In genomic region chr11:14380947-14381555, GRCh38 we compare ENCODE assay signal across 8 cellular contexts. TPM values are rescaled to one million over a fixed set of nuclear protein-coding genes. Genes with fewer than 3 reads are reported as not detected.
DNase-seq lines count a peak whose midpoint lies in the region; ATAC-seq and TF ChIP-seq lines count a peak whose summit lies in the region.

No MANE protein-coding gene starts in this region.

- peak overlapping the region; percentile 68 for H2AFZ ChIP-seq in OCI-LY3 (ENCODE audit: low read depth, low read length)

- peak; percentile 40 for DNase-seq in NCI-H2171 treated with DMSO at 0.1 percent for 48 hours (lab: John Stamatoyannopoulos, UW)
- DNase-seq in NCI-H2171 (lab: John Stamatoyannopoulos, UW) = no peak
- DNase-seq in activated naive CD4-positive, alpha-beta T cell treated with anti-CD3 and anti-CD28 coated beads for 36 hours = peak; percentile 51
- DNase-seq in foreskin melanocyte = peak; percentile 27
- peak; percentile 74 for DNase-seq in nephron progenitor cell
- peak; percentile 88 to 89 for DNase-seq in thyroid gland

- H3K27me3 ChIP-seq in OCI-LY3 (ENCODE audit: low read depth, low read length) (peaks cover 30% of the 10 kb centered on the region), thyroid gland (no peaks in the 10 kb centered on the region)

- TF ChIP-seq POLR2A in thyroid gland (IDR thresholded peaks at IDR 0.05) = peak in 1 of 2 donors; percentile 64

- no peaks in the 10 kb centered on the region for H4K20me1 ChIP-seq in OCI-LY3 (ENCODE audit: insufficient read depth, low read length)

- peak overlapping the region; percentile 80 for H3K4me3 ChIP-seq in OCI-LY3 (ENCODE audit: low read length)
- peak overlapping the region in 2 of 3 donors; percentile 3 to 40 for H3K4me3 ChIP-seq in thyroid gland (replicated peaks in 1 of 3)

- H3K9me3 Mint-ChIP-seq in activated naive CD4-positive, alpha-beta T cell treated with anti-CD3 and anti-CD28 coated beads for 36 hours = no peaks in the 10 kb centered on the region
- H3K9me3 Mint-ChIP-seq in nephron progenitor cell = no peaks in the 10 kb centered on the region

- H3K4me1 ChIP-seq in OCI-LY3 (ENCODE audit: low read length) (peaks cover 6% of the 10 kb centered on the region), thyroid gland (no peaks in the 10 kb centered on the region)

- ATAC-seq in HG02943 (IDR thresholded peaks at IDR 0.05; ENCODE audit: low read depth, unreplicated experiment) = peak; percentile 88

- no peak overlapping the region for H3K27ac Mint-ChIP-seq in activated naive CD4-positive, alpha-beta T cell treated with anti-CD3 and anti-CD28 coated beads for 36 hours
- no peak overlapping the region for H3K27ac Mint-ChIP-seq in nephron progenitor cell

- H3K79me2 ChIP-seq in OCI-LY3 (ENCODE audit: low read length) = no peaks in the 10 kb centered on the region

- H3K9me3 ChIP-seq in OCI-LY3 (ENCODE audit: insufficient read depth, low read length) = no peaks in the 10 kb centered on the region
- H3K9me3 ChIP-seq in thyroid gland = no peaks in the 10 kb centered on the region

- H3K4me1 Mint-ChIP-seq in activated naive CD4-positive, alpha-beta T cell treated with anti-CD3 and anti-CD28 coated beads for 36 hours (ENCODE audit: low read depth) = peaks cover 7% of the 10 kb centered on the region
- no peaks in the 10 kb centered on the region for H3K4me1 Mint-ChIP-seq in nephron progenitor cell

- H3K9ac ChIP-seq in OCI-LY3 (ENCODE audit: low read length) = peak overlapping the region; percentile 47

- H3K36me3 ChIP-seq in OCI-LY3 (replicated peaks; ENCODE audit: low read depth, low read length) = no peaks in the 10 kb centered on the region
- H3K36me3 ChIP-seq in thyroid gland = no peaks in the 10 kb centered on the region

- H3K4me2 ChIP-seq in OCI-LY3 (ENCODE audit: low read length) = peak overlapping the region; percentile 81

- intact Hi-C loops in activated naive CD4-positive, alpha-beta T cell treated with anti-CD3 and anti-CD28 coated beads for 36 hours (cut with micrococcal nuclease) = loop anchor here (1.0 kb wide), 1 partner anchor 34 kb away; no protein-coding TSS in a partner anchor
- intact Hi-C loops in thyroid gland (cut with DNase I) = no loop called here

- H3K27me3 Mint-ChIP-seq in activated naive CD4-positive, alpha-beta T cell treated with anti-CD3 and anti-CD28 coated beads for 36 hours (ENCODE audit: low read depth) = peaks cover 19% of the 10 kb centered on the region
- peaks cover 79% of the 10 kb centered on the region for H3K27me3 Mint-ChIP-seq in nephron progenitor cell (ENCODE audit: low read depth, poor library complexity)

- no peak for TF ChIP-seq CTCF in OCI-LY3 (IDR thresholded peaks at IDR 0.05; ENCODE audit: low read depth, low read length)
- no peak for TF ChIP-seq CTCF in nephron progenitor cell (IDR thresholded peaks at IDR 0.05)
- TF ChIP-seq CTCF in thyroid gland (IDR thresholded peaks at IDR 0.05) = no peak

- no peak overlapping the region for H3K27ac ChIP-seq in OCI-LY3 (ENCODE audit: low read length)
- peak overlapping the region; percentile 62 to 85 (median 81) for H3K27ac ChIP-seq in thyroid gland

- CTCF ChIA-PET in activated naive CD4-positive, alpha-beta T cell treated with anti-CD3 and anti-CD28 coated beads for 36 hours (lab: Charles Lee) = interaction anchor here (0.9 kb wide), 2 partner anchors 75 to 76 kb away, joined by 3 to 4 read pairs; no protein-coding TSS in a partner anchor

- peak overlapping the region; percentile 71 for H3K4me3 Mint-ChIP-seq in activated naive CD4-positive, alpha-beta T cell treated with anti-CD3 and anti-CD28 coated beads for 36 hours
- peak overlapping the region; percentile 79 for H3K4me3 Mint-ChIP-seq in nephron progenitor cell

- WGBS in thyroid gland, 2 donors = 0 to 3% methylated on average over 16 to 42 of the region's 54 CpGs

- H3K36me3 Mint-ChIP-seq in activated naive CD4-positive, alpha-beta T cell treated with anti-CD3 and anti-CD28 coated beads for 36 hours (ENCODE audit: low read depth) = no peaks in the 10 kb centered on the region
- H3K36me3 Mint-ChIP-seq in nephron progenitor cell (ENCODE audit: low read depth) = no peaks in the 10 kb centered on the region

RNA-seq across cellular contexts. Expression of gene RRAS2, which starts 22.1 kb away (rescaled TPM):
- total RNA-seq in activated naive CD4-positive, alpha-beta T cell treated with anti-CD3 and anti-CD28 coated beads for 36 hours = 10 to 100 TPM; 36.6 to 36.8 TPM
- 10 to 100 TPM; 51.5 to 81.4 (median 66.8) TPM for total RNA-seq in thyroid gland
